In the genomic region with DNA sequence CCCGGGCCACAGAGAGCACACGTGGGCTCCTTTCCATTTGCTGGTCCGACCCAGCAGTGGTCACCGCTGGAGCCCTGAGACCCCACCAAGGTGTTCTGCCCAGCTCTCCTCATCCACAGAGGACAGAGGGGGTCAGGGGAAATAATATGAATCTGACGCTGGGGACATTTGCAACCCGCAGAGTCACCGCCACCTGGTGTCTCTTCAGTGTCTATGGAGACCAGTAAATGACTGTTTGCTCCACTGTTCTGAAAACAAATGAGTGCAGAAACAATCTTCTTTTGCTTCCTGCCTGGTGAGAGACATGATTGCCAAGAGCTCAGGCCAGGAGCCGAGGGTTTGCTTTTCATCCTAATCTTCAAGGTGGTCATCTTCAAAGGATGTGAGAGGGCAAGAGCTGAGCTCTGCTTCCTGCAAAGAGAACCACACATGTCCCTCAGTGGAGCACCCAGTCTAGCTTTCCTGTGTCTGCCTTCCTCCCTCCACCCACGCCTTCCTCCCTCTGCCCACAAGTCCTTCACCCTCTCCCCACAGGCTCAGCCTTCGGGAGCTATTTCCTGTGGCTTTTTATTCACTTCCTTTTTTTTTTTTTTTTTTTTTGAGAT, we compare ENCODE assay signal across 8 cellular contexts. TPM values are rescaled to one million over a fixed set of nuclear protein-coding genes. Genes with fewer than 3 reads are reported as not detected.
DNase-seq lines count a peak whose midpoint lies in the region; ATAC-seq and TF ChIP-seq lines count a peak whose summit lies in the region.

No MANE protein-coding gene starts in this region.

- DNase-seq in Caco-2: no peak
- peak; percentile 75 to 89 for DNase-seq in HL-60 (ENCODE audit: low read depth in 1 of 2, low spot score in 1 of 2)
- DNase-seq in SKM-1 treated with dmso at 0.1 percent for 144 hours (lab: John Stamatoyannopoulos, UW; ENCODE audit: unreplicated experiment): peak; percentile 99
- no peak for DNase-seq in lower leg skin (ENCODE audit: low spot score in 2 of 2)
- no peak for DNase-seq in NCI-H524 (lab: John Stamatoyannopoulos, UW)
- no peak for DNase-seq in omental fat pad (ENCODE audit: low spot score)

- no peak for ATAC-seq in omental fat pad (ENCODE audit: low FRiP score)

- H3K36me3 ChIP-seq in Caco-2 (ENCODE audit: control insufficient read depth, insufficient read depth, low read length): no peaks in the 10 kb centered on the region
- no peaks in the 10 kb centered on the region for H3K36me3 ChIP-seq in neutrophil

- TF ChIP-seq CTCF in Caco-2 (IDR thresholded peaks at IDR 0.05; ENCODE audit: insufficient read depth in 1 of 2, low read depth in 1 of 2, low read length in 1 of 2, severe bottlenecking in 1 of 2, unreplicated experiment in 1 of 2): no peak
- TF ChIP-seq CTCF in HL-60 (IDR thresholded peaks at IDR 0.05; ENCODE audit: insufficient read depth, low read length): no peak
- TF ChIP-seq CTCF in brain (conservative IDR thresholded peaks at IDR 0.05): no peak
- no peak for TF ChIP-seq CTCF in neutrophil (IDR thresholded peaks at IDR 0.05)
- TF ChIP-seq CTCF in lower leg skin (IDR thresholded peaks at IDR 0.05): no peak
- TF ChIP-seq CTCF in omental fat pad (IDR thresholded peaks at IDR 0.05): no peak

- H3K36me3 Mint-ChIP-seq in Caco-2 (ENCODE audit: insufficient read depth, unreplicated experiment) (peaks cover 23% of the 10 kb centered on the region), brain (no peaks in the 10 kb centered on the region)

- CTCF ChIA-PET in Caco-2 (lab: Charles Lee): interaction anchor here (0.5 to 4.0 kb wide), 4 partner anchors 9 to 169 kb away, joined by 4 to 80 read pairs (median 11); no protein-coding TSS in a partner anchor

- H3K27ac Mint-ChIP-seq in Caco-2 (ENCODE audit: unreplicated experiment) (peak overlapping the region; percentile 84), brain (peak overlapping the region in 3 of 5 experiments; percentile 50 to 82 (median 69))

- H3K4me1 Mint-ChIP-seq in Caco-2 (ENCODE audit: low read depth, unreplicated experiment) (peaks cover 33% of the 10 kb centered on the region), brain (peaks cover 32% of the 10 kb centered on the region)

- H3K27ac ChIP-seq in HL-60 (replicated peaks) (peak overlapping the region; percentile 97), neutrophil (peak overlapping the region; percentile 50)

- no peak overlapping the region for H3K4me3 Mint-ChIP-seq in Caco-2 (ENCODE audit: unreplicated experiment)
- H3K4me3 Mint-ChIP-seq in brain: no peak overlapping the region

- H3K4me3 ChIP-seq in Caco-2 (ENCODE audit: low read depth, low read length): no peak overlapping the region
- H3K4me3 ChIP-seq in HL-60 (replicated peaks; ENCODE audit: insufficient read depth, low read length): no peak overlapping the region
- H3K4me3 ChIP-seq in neutrophil (ENCODE audit: low read depth in 1 of 2, low read length in 1 of 2): no peak overlapping the region
- no peak overlapping the region for H3K4me3 ChIP-seq in lower leg skin (ENCODE audit: low read depth, poor library complexity, severe bottlenecking)

- 73 to 81% methylated on average over 10 of the region's 10 CpGs for WGBS in lower leg skin, 2 donors

- POLR2A ChIA-PET in Caco-2 (lab: Charles Lee): interaction anchor here (1.5 to 2.7 kb wide), 2 partner anchors 15 to 90 kb away, joined by 4 to 54 read pairs; a partner anchor contains a TSS

- no peaks in the 10 kb centered on the region for H3K9me3 Mint-ChIP-seq in Caco-2 (ENCODE audit: unreplicated experiment)
- H3K9me3 Mint-ChIP-seq in brain: peaks cover 0 to 1% (median 0%) of the 10 kb centered on the region in 5 experiments

- no TSS peak for BruUV-seq in Caco-2 (replicated peaks; lab: Mats Ljungman, UMichigan)

- TF ChIP-seq POLR2A in lower leg skin (IDR thresholded peaks at IDR 0.05): no peak

- H3K4me1 ChIP-seq in Caco-2: peaks cover 49% of the 10 kb centered on the region
- H3K4me1 ChIP-seq in neutrophil (ENCODE audit: control insufficient read depth in 1 of 2, insufficient read depth in 1 of 2, low read depth in 1 of 2, low read length in 1 of 2): peaks cover 32 to 34% of the 10 kb centered on the region in 2 experiments

- no peaks in the 10 kb centered on the region for H3K27me3 Mint-ChIP-seq in Caco-2 (ENCODE audit: insufficient read depth, unreplicated experiment)
- H3K27me3 Mint-ChIP-seq in brain: peaks cover 6% of the 10 kb centered on the region

- no peaks in the 10 kb centered on the region for H3K9me3 ChIP-seq in Caco-2
- H3K9me3 ChIP-seq in neutrophil: no peaks in the 10 kb centered on the region

- intact Hi-C loops in Caco-2 (cut with micrococcal nuclease; ENCODE audit: unreplicated experiment) (no loop called here), lower leg skin (cut with DNase I; ENCODE audit: low total_unique reads) (no loop called here)

- H3K27me3 ChIP-seq in Caco-2 (replicated peaks; ENCODE audit: control insufficient read depth, insufficient read depth, low read length): no peaks in the 10 kb centered on the region
- H3K27me3 ChIP-seq in HL-60 (ENCODE audit: insufficient read depth, poor library complexity, severe bottlenecking): no peaks in the 10 kb centered on the region
- H3K27me3 ChIP-seq in neutrophil: no peaks in the 10 kb centered on the region

RNA-seq across cellular contexts. Expression of a gene that starts 14.7 kb away (rescaled TPM):
- 116 and 117 TPM in 2 replicates for total RNA-seq in Caco-2 (2022)
- 18.9 TPM for polyA plus RNA-seq in brain (ENCODE audit: insufficient read depth, low read depth, low replicate concordance)
- 10 to 100 TPM; 25.8 to 70.0 (median 38.1) TPM for total RNA-seq in lower leg skin
- total RNA-seq in omental fat pad: 10 to 100 TPM; 21.7 to 53.8 (median 25.5) TPM

Comparison
In these comparisons a context has a peak if more than half of its experiments do, and no peak if none do; other contexts are left out.
1. DNase-seq: peak in HL-60 (2 of 2) and SKM-1 treated with dmso at 0.1 percent for 144 hours (single experiment); none in Caco-2 (0 of 2), lower leg skin (0 of 2), NCI-H524 (0 of 2) and omental fat pad (single experiment).